ENCODE assay signal across 15 cellular contexts in the genomic region with DNA sequence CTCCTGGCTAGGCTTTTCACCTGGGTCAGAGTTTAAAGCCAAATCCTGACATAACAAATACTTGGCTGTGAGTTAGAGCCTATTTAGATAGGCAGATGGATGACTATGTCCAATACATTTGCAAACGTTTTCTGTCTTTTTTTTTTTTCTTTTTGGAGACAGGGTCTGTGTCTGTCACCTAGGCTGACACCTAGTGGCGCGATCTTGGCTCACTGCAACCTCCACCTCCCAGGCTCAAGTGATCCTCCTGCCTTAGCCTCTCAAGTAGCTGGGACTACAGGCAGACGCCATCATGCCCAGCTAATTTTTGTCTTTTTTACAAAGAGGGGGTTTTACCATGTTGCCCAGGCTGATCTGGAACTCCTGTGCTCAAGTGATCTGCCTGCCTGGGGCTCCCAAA.
DNase-seq lines count a peak whose midpoint lies in the region; ATAC-seq and TF ChIP-seq lines count a peak whose summit lies in the region.
"Had no signal": no experiment of that assay in that cellular context is flagged by ENCODE, and none has a peak within 500 bp of the region (broad histone marks: within the 10 kb centered on the region; RNA-seq: fewer than 3 reads in every experiment).

No MANE protein-coding gene starts in this region.

- H3K36me3 Mint-ChIP-seq in immature natural killer cell = peaks cover 0 to 9% (median 4%) of the 10 kb centered on the region in 3 donors

- H3K4me3 ChIP-seq in HCT116 (replicated peaks in 1 of 2; ENCODE audit: low read depth in 1 of 2, low read length in 2 of 2) (no peak overlapping the region), SU-DHL-6 (ENCODE audit: insufficient read depth, low read length, poor library complexity, severe bottlenecking) (no peak overlapping the region)
- H3K4me3 ChIP-seq: dorsolateral prefrontal cortex, GM23248 had no signal

- H3K27me3 ChIP-seq in HCT116 (ENCODE audit: insufficient read depth, low read length) = no peaks in the 10 kb centered on the region
- H3K27me3 ChIP-seq in SU-DHL-6 (ENCODE audit: low read length) = no peaks in the 10 kb centered on the region
- H3K27me3 ChIP-seq: dorsolateral prefrontal cortex had no signal

- H3K9me3 Mint-ChIP-seq in immature natural killer cell = no peaks in the 10 kb centered on the region

- ATAC-seq in HCT116 (peak; percentile 79), GM21717 (IDR thresholded peaks at IDR 0.05; ENCODE audit: unreplicated experiment) (no peak)
- ATAC-seq: SK-N-SH treated with all-trans-retinoic acid at 6 μM for 48 hours had no signal

- H4K20me1 ChIP-seq in HCT116 (ENCODE audit: insufficient read depth) = no peaks in the 10 kb centered on the region
- H4K20me1 ChIP-seq in SU-DHL-6 (ENCODE audit: low read depth, low read length) = no peaks in the 10 kb centered on the region

- no peaks in the 10 kb centered on the region for H3K79me2 ChIP-seq in HCT116 (ENCODE audit: insufficient read depth, low read length)
- H3K79me2 ChIP-seq in SU-DHL-6 (ENCODE audit: insufficient read depth, low read length) = 0 out of 2 replicates have a peak, but pooled peaks cover 6% of the 10 kb centered on the region

- CTCF ChIA-PET in HCT116 (lab: Charles Lee) = no interaction called here

- TF ChIP-seq CTCF in HCT116 (IDR thresholded peaks at IDR 0.05 in 2 of 3, conservative IDR thresholded peaks at IDR 0.05 in 1 of 3; ENCODE audit: borderline replicate concordance in 1 of 3, insufficient read depth in 1 of 3, low read depth in 2 of 3, low read length in 2 of 3) (peak in 2 of 3 experiments; percentile 50 to 56; a peak in 4 of 6 replicates), SU-DHL-6 (IDR thresholded peaks at IDR 0.05; ENCODE audit: insufficient read depth, low read length, poor library complexity, severe bottlenecking) (peak; percentile 30)

- H3K27ac ChIP-seq in HCT116 (ENCODE audit: low read depth, low read length) (no peak overlapping the region), SU-DHL-6 (ENCODE audit: low read depth, low read length) (no peak overlapping the region)
- H3K27ac ChIP-seq: dorsolateral prefrontal cortex, GM23248 had no signal

- BruUV-seq in HCT116 (replicated peaks; lab: Mats Ljungman, UMichigan) = no TSS peak

- no peak for TF ChIP-seq POLR2A in HCT116 (IDR thresholded peaks at IDR 0.05; ENCODE audit: borderline replicate concordance, extremely low read depth, insufficient read depth, insufficient read length)

- H3K4me2 ChIP-seq in HCT116 (ENCODE audit: low read length) (no peak overlapping the region), SU-DHL-6 (ENCODE audit: low read depth, low read length, poor library complexity, severe bottlenecking) (no peak overlapping the region)

- H3K4me3 Mint-ChIP-seq in immature natural killer cell = no peak overlapping the region

- RAD21 ChIA-PET in HCT116 (lab: Charles Lee; ENCODE audit: low non-redundant PET in 1 of 2, low total read pairs in 2 of 2, uncharacterized antibody in 2 of 2, unreplicated experiment in 2 of 2) = no interaction called here

- H3K27me3 Mint-ChIP-seq in immature natural killer cell (ENCODE audit: low read depth in 3 of 3) = peaks cover 0 to 1% (median 0%) of the 10 kb centered on the region in 3 donors

- H3K9me2 ChIP-seq in HCT116 (ENCODE audit: insufficient read depth) (no peaks in the 10 kb centered on the region), SU-DHL-6 (replicated peaks; ENCODE audit: insufficient read depth, low read length) (no peaks in the 10 kb centered on the region)

- intact Hi-C loops in HCT116 (cut with micrococcal nuclease) = no loop called here

- 0 out of 4 replicates have a peak, but pooled peaks cover 0 to 3% of the 10 kb centered on the region in 2 experiments for H3K4me1 ChIP-seq in HCT116 (ENCODE audit: control insufficient read depth in 1 of 2, insufficient read depth in 2 of 2, low read length in 2 of 2)

- H3K9me3 ChIP-seq in HCT116 (ENCODE audit: control insufficient read depth in 1 of 2, insufficient read depth in 1 of 2, low read depth in 1 of 2, low read length in 2 of 2) (no peaks in the 10 kb centered on the region), SU-DHL-6 (ENCODE audit: insufficient read depth, low read length) (no peaks in the 10 kb centered on the region)

- TF ChIP-seq RAD21 in HCT116 (IDR thresholded peaks at IDR 0.05; ENCODE audit: low read depth) = peak; percentile 55

- H3F3A ChIP-seq in SU-DHL-6 (ENCODE audit: insufficient read depth) = no peaks in the 10 kb centered on the region

- peaks cover 7 to 12% of the 10 kb centered on the region in 2 donors for H3K4me1 Mint-ChIP-seq in immature natural killer cell

- no peak overlapping the region for H3K9ac ChIP-seq in HCT116 (ENCODE audit: low read length)
- no peak overlapping the region for H3K9ac ChIP-seq in SU-DHL-6 (ENCODE audit: low read length)
- H3K9ac ChIP-seq: GM23248 had no signal

- H3K36me3 ChIP-seq in HCT116 (ENCODE audit: control insufficient read depth in 1 of 2, insufficient read depth in 2 of 2, low read length in 2 of 2) (no peaks in the 10 kb centered on the region), SU-DHL-6 (ENCODE audit: low read length) (peaks cover 15% of the 10 kb centered on the region; the same call in 1 of the 2 replicates)

- POLR2A ChIA-PET in HCT116 (lab: Charles Lee) = no interaction called here

- H2AFZ ChIP-seq in HCT116 (ENCODE audit: low read depth, low read length, poor library complexity, severe bottlenecking) (no peak overlapping the region), SU-DHL-6 (ENCODE audit: low read depth, low read length, severe bottlenecking) (no peak overlapping the region)
- H2AFZ ChIP-seq: GM23248 had no signal

- no peak overlapping the region for H3K27ac Mint-ChIP-seq in immature natural killer cell

- DNase-seq in NCI-H2171 treated with DMSO at 0.1 percent for 48 hours (lab: John Stamatoyannopoulos, UW) (peak; percentile 20), NCI-H2171 (lab: John Stamatoyannopoulos, UW) (no peak), HCT116 (ENCODE audit: low read depth, low spot score) (no peak), immature natural killer cell (peak in 2 of 3 donors; percentile 2 to 11), HuH-7 (ENCODE audit: low spot score) (no peak)
- DNase-seq in activated CD8-positive, alpha-beta memory T cell treated with anti-CD3 and anti-CD28 coated beads, Interleukin-2, amount 50 U/mL, for 48 hours = no peak
- DNase-seq: activated T-cell treated with anti-CD3 and anti-CD28 coated beads, Interleukin-2, amount 50 U/mL, for 48 hours; dorsolateral prefrontal cortex; foreskin fibroblast; GM23248; NCI-H1105 treated with DMSO at 0.1 percent for 48 hours; NCI-H526 treated with DMSO at 0.1 percent for 48 hours had no signal

TF ChIP-seq in HCT116, 20 proteins besides CTCF, POLR2A, EP300 and RAD21:
- no peak for TF ChIP-seq ELF1 (IDR thresholded peaks at IDR 0.05; ENCODE audit: borderline replicate concordance, low read depth)

Comparison
In these comparisons a context has a peak if more than half of its experiments do, and no peak if none do; other contexts are left out.
1. DNase-seq: peak in NCI-H2171 treated with DMSO at 0.1 percent for 48 hours (single experiment) and immature natural killer cell (2 of 3); none in NCI-H2171 (single experiment), HCT116 (single experiment), HuH-7 (single experiment) and activated CD8-positive, alpha-beta memory T cell treated with anti-CD3 and anti-CD28 coated beads, Interleukin-2, amount 50 U/mL, for 48 hours (single experiment).